In genomic region chr16:15644962-15645465, GRCh38 we compare ENCODE assay signal across 9 cellular contexts. TPM values are rescaled to one million over a fixed set of nuclear protein-coding genes. Genes with fewer than 3 reads are reported as not detected.
DNase-seq lines count a peak whose midpoint lies in the region; TF ChIP-seq lines count a peak whose summit lies in the region.
"Not testable (repeated sequence)": the region's sequence is repeated elsewhere in the genome, so short reads cannot be mapped to it uniquely, and the experiment has no call there.
"Had no signal": no experiment of that assay in that cellular context is flagged by ENCODE, and none has a peak within 500 bp of the region (broad histone marks: within the 10 kb centered on the region; RNA-seq: fewer than 3 reads in every experiment).

No MANE protein-coding gene starts in this region.

- not testable (repeated sequence) for H2AFZ ChIP-seq in neural progenitor cell (replicated peaks)

- not testable (repeated sequence) for H3K36me3 Mint-ChIP-seq in neural progenitor cell, type B pancreatic cell

- H3K27me3 Mint-ChIP-seq in neural progenitor cell (ENCODE audit: insufficient read depth, low read depth); type B pancreatic cell: not testable (repeated sequence)

- peaks cover 35% of the 10 kb centered on the region for H3F3A ChIP-seq in neural progenitor cell (ENCODE audit: low read depth)

- peaks cover 25% of the 10 kb centered on the region for H3K4me1 Mint-ChIP-seq in neural progenitor cell
- peaks cover 24% of the 10 kb centered on the region for H3K4me1 Mint-ChIP-seq in type B pancreatic cell (ENCODE audit: unreplicated experiment)

- DNase-seq in DMS 273 (lab: John Stamatoyannopoulos, UW; ENCODE audit: unreplicated experiment), result peak; percentile 59
- DNase-seq in HT-29 (ENCODE audit: low spot score), result peak; percentile 62
- DNase-seq in NCI-H460 (ENCODE audit: extremely low read depth, low read depth), result peak; percentile 89
- peak; percentile 71 for DNase-seq in T1000 (lab: John Stamatoyannopoulos, UW)
- DNase-seq in amniotic stem cell (lab: John Stamatoyannopoulos, UW), result peak; percentile 69
- DNase-seq in fibroblast of gingiva (ENCODE audit: low read depth), result peak; percentile 78
- peak; percentile 4 for DNase-seq in neural progenitor cell (ENCODE audit: low spot score)
- not testable (repeated sequence) for DNase-seq in type B pancreatic cell (ENCODE audit: extremely low spot score, unreplicated experiment)

- not testable (repeated sequence) for H4K20me1 ChIP-seq in neural progenitor cell (ENCODE audit: low read depth)

- TF ChIP-seq CTCF in neural progenitor cell (IDR thresholded peaks at IDR 0.05); type B pancreatic cell (conservative IDR thresholded peaks at IDR 0.05): not testable (repeated sequence)

- not testable (repeated sequence) for H3K4me3 Mint-ChIP-seq in neural progenitor cell
- H3K4me3 Mint-ChIP-seq in type B pancreatic cell, result peak overlapping the region; percentile 54

- H3K9ac ChIP-seq in neural progenitor cell, result not testable (repeated sequence)

- H3K4me2 ChIP-seq in neural progenitor cell, result not testable (repeated sequence)

- not testable (repeated sequence) for H3K27ac ChIP-seq in neural progenitor cell

- H3K79me2 ChIP-seq in neural progenitor cell (ENCODE audit: low read depth), result peaks cover 24% of the 10 kb centered on the region

- H3K36me3 ChIP-seq in neural progenitor cell, result not testable (repeated sequence)

- H3K4me3 ChIP-seq in neural progenitor cell, result not testable (repeated sequence)

- not testable (repeated sequence) for H3K27ac Mint-ChIP-seq in neural progenitor cell
- peak overlapping the region; percentile 93 for H3K27ac Mint-ChIP-seq in type B pancreatic cell

- peaks cover 22% of the 10 kb centered on the region for H3K4me1 ChIP-seq in neural progenitor cell

- not testable (repeated sequence) for H3K9me3 Mint-ChIP-seq in neural progenitor cell, type B pancreatic cell

- not testable (repeated sequence) for H3K27me3 ChIP-seq in neural progenitor cell

- H3K9me3 ChIP-seq in neural progenitor cell (ENCODE audit: low read depth), result not testable (repeated sequence)

RNA-seq across cellular contexts. Expression of gene MARF1, which starts 2.1 kb away (rescaled TPM):
- 3.3 and 4.5 TPM in 2 replicates for total RNA-seq in HT-29 (2014; rRNA removed; shearing (Covaris generic))
- 22.2 and 22.7 TPM in 2 replicates for total RNA-seq in NCI-H460 (2014; rRNA removed; shearing (Covaris generic))
- 9.0 and 12.6 TPM in 2 replicates for polyA plus RNA-seq in NCI-H460 (2014; cell fraction: nucleus; rRNA removed)
- total RNA-seq in neural progenitor cell (ENCODE audit: low replicate concordance) (11.9 and 13.4 TPM in 2 replicates), type B pancreatic cell (ENCODE audit: low replicate concordance) (54.6 and 75.4 TPM in 2 replicates)

RNA-seq across cellular contexts. Expression of gene NDE1, which starts 5.0 kb away (rescaled TPM):
- 35.5 and 41.2 TPM in 2 replicates for total RNA-seq in HT-29 (2014; rRNA removed; shearing (Covaris generic))
- 96.7 and 103 TPM in 2 replicates for total RNA-seq in NCI-H460 (2014; rRNA removed; shearing (Covaris generic))
- polyA plus RNA-seq in NCI-H460 (2014; cell fraction: nucleus; rRNA removed), result 39.1 and 42.8 TPM in 2 replicates
- total RNA-seq in neural progenitor cell (ENCODE audit: low replicate concordance), result 85.3 and 88.1 TPM in 2 replicates
- total RNA-seq in type B pancreatic cell (ENCODE audit: low replicate concordance), result 34.9 and 76.4 TPM in 2 replicates
- polyA plus RNA-seq: neural cell had no signal
